Comparison of ENCODE assay signal across 2 cellular contexts in the genomic region with DNA sequence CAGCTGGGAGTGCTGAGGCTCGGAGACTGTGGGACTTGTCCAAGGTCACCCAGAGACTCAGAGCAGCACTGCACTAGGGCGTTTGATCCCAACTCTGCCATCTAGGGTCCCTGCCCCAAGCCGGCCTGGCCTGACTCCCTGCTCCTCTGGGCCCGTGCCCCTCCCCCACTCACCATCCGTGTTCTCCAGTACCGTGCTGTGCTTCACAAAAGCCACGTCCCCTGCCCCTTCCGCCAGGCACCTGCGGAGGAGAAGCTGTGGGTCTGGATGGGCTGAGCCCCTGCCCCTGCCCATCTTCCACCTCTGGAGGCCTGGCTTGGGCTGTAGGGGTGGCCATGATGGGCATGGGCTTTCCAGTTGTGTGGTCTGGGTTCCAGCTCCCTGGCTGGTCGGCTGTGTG.
TF ChIP-seq lines count a peak whose summit lies in the region.

No MANE protein-coding gene starts in this region.

TF ChIP-seq in HCT116, 20 proteins besides CTCF, POLR2A, EP300 and RAD21:
- TF ChIP-seq POLR2AphosphoS5 (IDR thresholded peaks at IDR 0.05; ENCODE audit: low read depth, low read length): peak; percentile 35; the same call in 1 of the 2 replicates
- no peak for TF ChIP-seq JUND (IDR thresholded peaks at IDR 0.05)
- no peak for TF ChIP-seq SRF (IDR thresholded peaks at IDR 0.05; ENCODE audit: low read depth)
- TF ChIP-seq ELF1 (IDR thresholded peaks at IDR 0.05; ENCODE audit: borderline replicate concordance, low read depth): no peak
- no peak for TF ChIP-seq CBX3 (IDR thresholded peaks at IDR 0.05; ENCODE audit: low read depth)

TF ChIP-seq in H1, 55 proteins besides CTCF, POLR2A, EP300 and RAD21:
- TF ChIP-seq KDM4A (IDR thresholded peaks at IDR 0.05; ENCODE audit: low read depth, low read length, severe bottlenecking): no peak
- TF ChIP-seq, protein P1, sequence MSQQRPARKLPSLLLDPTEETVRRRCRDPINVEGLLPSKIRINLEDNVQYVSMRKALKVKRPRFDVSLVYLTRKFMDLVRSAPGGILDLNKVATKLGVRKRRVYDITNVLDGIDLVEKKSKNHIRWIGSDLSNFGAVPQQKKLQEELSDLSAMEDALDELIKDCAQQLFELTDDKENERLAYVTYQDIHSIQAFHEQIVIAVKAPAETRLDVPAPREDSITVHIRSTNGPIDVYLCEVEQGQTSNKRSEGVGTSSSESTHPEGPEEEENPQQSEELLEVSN (IDR thresholded peaks at IDR 0.05): no peak
- TF ChIP-seq NRF1 (IDR thresholded peaks at IDR 0.05; ENCODE audit: low read depth, low read length): no peak
- TF ChIP-seq KDM5A (IDR thresholded peaks at IDR 0.05; ENCODE audit: low read length): no peak
- no peak for TF ChIP-seq HDAC6 (IDR thresholded peaks at IDR 0.05; ENCODE audit: low read depth, low read length)
- TF ChIP-seq JUND (IDR thresholded peaks at IDR 0.05; ENCODE audit: low read length): no peak
- TF ChIP-seq BRCA1 (IDR thresholded peaks at IDR 0.05; ENCODE audit: low read depth, low read length): no peak
- TF ChIP-seq TEAD4 (IDR thresholded peaks at IDR 0.05; ENCODE audit: low read depth, low read length): no peak
- TF ChIP-seq, protein P2, sequence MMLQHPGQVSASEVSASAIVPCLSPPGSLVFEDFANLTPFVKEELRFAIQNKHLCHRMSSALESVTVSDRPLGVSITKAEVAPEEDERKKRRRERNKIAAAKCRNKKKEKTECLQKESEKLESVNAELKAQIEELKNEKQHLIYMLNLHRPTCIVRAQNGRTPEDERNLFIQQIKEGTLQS (IDR thresholded peaks at IDR 0.05; ENCODE audit: insufficient read depth, low read depth, low read length): no peak
- TF ChIP-seq SIX5 (IDR thresholded peaks at IDR 0.05; ENCODE audit: low read depth, low read length): no peak
- no peak for TF ChIP-seq YY1 (IDR thresholded peaks at IDR 0.05; ENCODE audit: low read depth, low read length)
- TF ChIP-seq EGR1 (IDR thresholded peaks at IDR 0.05; ENCODE audit: borderline replicate concordance, low read depth, low read length): no peak
- TF ChIP-seq, protein P3, sequence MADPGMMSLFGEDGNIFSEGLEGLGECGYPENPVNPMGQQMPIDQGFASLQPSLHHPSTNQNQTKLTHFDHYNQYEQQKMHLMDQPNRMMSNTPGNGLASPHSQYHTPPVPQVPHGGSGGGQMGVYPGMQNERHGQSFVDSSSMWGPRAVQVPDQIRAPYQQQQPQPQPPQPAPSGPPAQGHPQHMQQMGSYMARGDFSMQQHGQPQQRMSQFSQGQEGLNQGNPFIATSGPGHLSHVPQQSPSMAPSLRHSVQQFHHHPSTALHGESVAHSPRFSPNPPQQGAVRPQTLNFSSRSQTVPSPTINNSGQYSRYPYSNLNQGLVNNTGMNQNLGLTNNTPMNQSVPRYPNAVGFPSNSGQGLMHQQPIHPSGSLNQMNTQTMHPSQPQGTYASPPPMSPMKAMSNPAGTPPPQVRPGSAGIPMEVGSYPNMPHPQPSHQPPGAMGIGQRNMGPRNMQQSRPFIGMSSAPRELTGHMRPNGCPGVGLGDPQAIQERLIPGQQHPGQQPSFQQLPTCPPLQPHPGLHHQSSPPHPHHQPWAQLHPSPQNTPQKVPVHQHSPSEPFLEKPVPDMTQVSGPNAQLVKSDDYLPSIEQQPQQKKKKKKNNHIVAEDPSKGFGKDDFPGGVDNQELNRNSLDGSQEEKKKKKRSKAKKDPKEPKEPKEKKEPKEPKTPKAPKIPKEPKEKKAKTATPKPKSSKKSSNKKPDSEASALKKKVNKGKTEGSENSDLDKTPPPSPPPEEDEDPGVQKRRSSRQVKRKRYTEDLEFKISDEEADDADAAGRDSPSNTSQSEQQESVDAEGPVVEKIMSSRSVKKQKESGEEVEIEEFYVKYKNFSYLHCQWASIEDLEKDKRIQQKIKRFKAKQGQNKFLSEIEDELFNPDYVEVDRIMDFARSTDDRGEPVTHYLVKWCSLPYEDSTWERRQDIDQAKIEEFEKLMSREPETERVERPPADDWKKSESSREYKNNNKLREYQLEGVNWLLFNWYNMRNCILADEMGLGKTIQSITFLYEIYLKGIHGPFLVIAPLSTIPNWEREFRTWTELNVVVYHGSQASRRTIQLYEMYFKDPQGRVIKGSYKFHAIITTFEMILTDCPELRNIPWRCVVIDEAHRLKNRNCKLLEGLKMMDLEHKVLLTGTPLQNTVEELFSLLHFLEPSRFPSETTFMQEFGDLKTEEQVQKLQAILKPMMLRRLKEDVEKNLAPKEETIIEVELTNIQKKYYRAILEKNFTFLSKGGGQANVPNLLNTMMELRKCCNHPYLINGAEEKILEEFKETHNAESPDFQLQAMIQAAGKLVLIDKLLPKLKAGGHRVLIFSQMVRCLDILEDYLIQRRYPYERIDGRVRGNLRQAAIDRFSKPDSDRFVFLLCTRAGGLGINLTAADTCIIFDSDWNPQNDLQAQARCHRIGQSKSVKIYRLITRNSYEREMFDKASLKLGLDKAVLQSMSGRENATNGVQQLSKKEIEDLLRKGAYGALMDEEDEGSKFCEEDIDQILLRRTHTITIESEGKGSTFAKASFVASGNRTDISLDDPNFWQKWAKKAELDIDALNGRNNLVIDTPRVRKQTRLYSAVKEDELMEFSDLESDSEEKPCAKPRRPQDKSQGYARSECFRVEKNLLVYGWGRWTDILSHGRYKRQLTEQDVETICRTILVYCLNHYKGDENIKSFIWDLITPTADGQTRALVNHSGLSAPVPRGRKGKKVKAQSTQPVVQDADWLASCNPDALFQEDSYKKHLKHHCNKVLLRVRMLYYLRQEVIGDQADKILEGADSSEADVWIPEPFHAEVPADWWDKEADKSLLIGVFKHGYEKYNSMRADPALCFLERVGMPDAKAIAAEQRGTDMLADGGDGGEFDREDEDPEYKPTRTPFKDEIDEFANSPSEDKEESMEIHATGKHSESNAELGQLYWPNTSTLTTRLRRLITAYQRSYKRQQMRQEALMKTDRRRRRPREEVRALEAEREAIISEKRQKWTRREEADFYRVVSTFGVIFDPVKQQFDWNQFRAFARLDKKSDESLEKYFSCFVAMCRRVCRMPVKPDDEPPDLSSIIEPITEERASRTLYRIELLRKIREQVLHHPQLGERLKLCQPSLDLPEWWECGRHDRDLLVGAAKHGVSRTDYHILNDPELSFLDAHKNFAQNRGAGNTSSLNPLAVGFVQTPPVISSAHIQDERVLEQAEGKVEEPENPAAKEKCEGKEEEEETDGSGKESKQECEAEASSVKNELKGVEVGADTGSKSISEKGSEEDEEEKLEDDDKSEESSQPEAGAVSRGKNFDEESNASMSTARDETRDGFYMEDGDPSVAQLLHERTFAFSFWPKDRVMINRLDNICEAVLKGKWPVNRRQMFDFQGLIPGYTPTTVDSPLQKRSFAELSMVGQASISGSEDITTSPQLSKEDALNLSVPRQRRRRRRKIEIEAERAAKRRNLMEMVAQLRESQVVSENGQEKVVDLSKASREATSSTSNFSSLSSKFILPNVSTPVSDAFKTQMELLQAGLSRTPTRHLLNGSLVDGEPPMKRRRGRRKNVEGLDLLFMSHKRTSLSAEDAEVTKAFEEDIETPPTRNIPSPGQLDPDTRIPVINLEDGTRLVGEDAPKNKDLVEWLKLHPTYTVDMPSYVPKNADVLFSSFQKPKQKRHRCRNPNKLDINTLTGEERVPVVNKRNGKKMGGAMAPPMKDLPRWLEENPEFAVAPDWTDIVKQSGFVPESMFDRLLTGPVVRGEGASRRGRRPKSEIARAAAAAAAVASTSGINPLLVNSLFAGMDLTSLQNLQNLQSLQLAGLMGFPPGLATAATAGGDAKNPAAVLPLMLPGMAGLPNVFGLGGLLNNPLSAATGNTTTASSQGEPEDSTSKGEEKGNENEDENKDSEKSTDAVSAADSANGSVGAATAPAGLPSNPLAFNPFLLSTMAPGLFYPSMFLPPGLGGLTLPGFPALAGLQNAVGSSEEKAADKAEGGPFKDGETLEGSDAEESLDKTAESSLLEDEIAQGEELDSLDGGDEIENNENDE (IDR thresholded peaks at IDR 0.05; ENCODE audit: insufficient replicate concordance, low read length): no peak
- no peak for TF ChIP-seq JUN (IDR thresholded peaks at IDR 0.05; ENCODE audit: low read depth, low read length)
- TF ChIP-seq TAF7 (optimal IDR thresholded peaks at IDR 0.05; ENCODE audit: borderline replicate concordance, low read depth, low read length): no peak
- no peak for TF ChIP-seq FOSL1 (IDR thresholded peaks at IDR 0.05; ENCODE audit: insufficient read depth, low read depth, low read length)
- no peak for TF ChIP-seq SP4 (IDR thresholded peaks at IDR 0.05; ENCODE audit: low read length)
- TF ChIP-seq, protein P4, sequence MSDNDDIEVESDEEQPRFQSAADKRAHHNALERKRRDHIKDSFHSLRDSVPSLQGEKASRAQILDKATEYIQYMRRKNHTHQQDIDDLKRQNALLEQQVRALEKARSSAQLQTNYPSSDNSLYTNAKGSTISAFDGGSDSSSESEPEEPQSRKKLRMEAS (IDR thresholded peaks at IDR 0.05): no peak
- TF ChIP-seq RXRA (IDR thresholded peaks at IDR 0.05; ENCODE audit: insufficient read depth, low read depth, low read length): no peak
